8 cellular contexts compared by ENCODE assay signal in genomic region chr4:113278324-113278934, GRCh38.
DNase-seq lines count a peak whose midpoint lies in the region; ATAC-seq and TF ChIP-seq lines count a peak whose summit lies in the region.

No MANE protein-coding gene starts in this region.

- H3K9me3 Mint-ChIP-seq in progenitor cell of endocrine pancreas (ENCODE audit: low read depth) = no peaks in the 10 kb centered on the region

- intact Hi-C loops in Panc1 (cut with micrococcal nuclease; ENCODE audit: unreplicated experiment) = no loop called here

- in situ Hi-C loops in Panc1 (cut with HindIII; ENCODE audit: low pct_unique_long_range_greater_than_20kb, low sequenced_read_pairs) = no loop called here

- POLR2A ChIA-PET in Panc1 (lab: Charles Lee) = no interaction called here

- H3K4me1 ChIP-seq in Panc1 (ENCODE audit: control insufficient read depth, insufficient read depth, low read length) = no peaks in the 10 kb centered on the region

- H3K27ac ChIP-seq in Panc1 (ENCODE audit: low read length) = no peak overlapping the region

- peaks cover 1% of the 10 kb centered on the region for H3K4me1 Mint-ChIP-seq in progenitor cell of endocrine pancreas (ENCODE audit: low read depth)

- H3K9me3 ChIP-seq in Panc1 (ENCODE audit: control insufficient read depth, insufficient read depth, low read depth, low read length) = no peaks in the 10 kb centered on the region

- H3K36me3 ChIP-seq in Panc1 (ENCODE audit: control insufficient read depth, insufficient read depth, low read length) = no peaks in the 10 kb centered on the region

- no peak overlapping the region for H3K4me3 ChIP-seq in Panc1 (ENCODE audit: low read depth in 2 of 2, low read length in 2 of 2)

- no TSS peak for BruUV-seq in Panc1 (replicated peaks; lab: Mats Ljungman, UMichigan)

- no peaks in the 10 kb centered on the region for H3K27me3 ChIP-seq in Panc1 (ENCODE audit: control insufficient read depth, insufficient read depth, low read length)

- H3K36me3 Mint-ChIP-seq in progenitor cell of endocrine pancreas (ENCODE audit: insufficient read depth) = no peaks in the 10 kb centered on the region

- no peak overlapping the region for H3K4me3 Mint-ChIP-seq in progenitor cell of endocrine pancreas (ENCODE audit: low read depth)

- peak; percentile 85 for TF ChIP-seq CTCF in Panc1 (IDR thresholded peaks at IDR 0.05)
- TF ChIP-seq CTCF in progenitor cell of endocrine pancreas (IDR thresholded peaks at IDR 0.05; ENCODE audit: unreplicated experiment) = peak; percentile 88

- peak; percentile 71 for DNase-seq in EL
- DNase-seq in HS-27A (ENCODE audit: low read depth) = peak; percentile 66
- DNase-seq in Panc1 (ENCODE audit: low read depth, low spot score) = peak; percentile 8
- DNase-seq in activated T-helper 1 cell treated with Interleukin-2 at 50 U/mL for 16 hours (ENCODE audit: low read depth) = peak; percentile 6
- DNase-seq in glomerular endothelial cell (ENCODE audit: extremely low read depth, low read depth, low spot score) = peak; percentile 61
- DNase-seq in progenitor cell of endocrine pancreas (ENCODE audit: low spot score, unreplicated experiment) = peak; percentile 66
- no peak for DNase-seq in DMS114 treated with DMSO at 0.1 percent for 48 hours (lab: John Stamatoyannopoulos, UW; ENCODE audit: unreplicated experiment)

- H3K27ac Mint-ChIP-seq in progenitor cell of endocrine pancreas = no peak overlapping the region

- ATAC-seq in GM21515 (IDR thresholded peaks at IDR 0.05; ENCODE audit: unreplicated experiment) = peak; percentile 100
- ATAC-seq in Panc1 = peak; percentile 91

- CTCF ChIA-PET in Panc1 (lab: Charles Lee) = no interaction called here

- no peaks in the 10 kb centered on the region for H3K27me3 Mint-ChIP-seq in progenitor cell of endocrine pancreas
